In genomic region chr2:71494523-71495155, GRCh38 we compare ENCODE assay signal across 14 cellular contexts.
"Had no signal": no experiment of that assay in that cellular context is flagged by ENCODE, and none has a peak within 500 bp of the region (broad histone marks: within the 10 kb centered on the region; RNA-seq: fewer than 3 reads in every experiment).

No MANE protein-coding gene starts in this region.

- ATAC-seq: activated CD8-positive, alpha-beta T cell treated with anti-CD3 and anti-CD28 coated beads for 36 hours; lower lobe of right lung; stimulated activated naive CD8-positive, alpha-beta T cell treated with anti-CD3 and anti-CD28 coated beads, Interleukin-15, amount 100 ng/mL, for 72 hours had no signal

- H3K4me3 Mint-ChIP-seq: activated CD8-positive, alpha-beta T cell treated with anti-CD3 and anti-CD28 coated beads for 36 hours; natural killer cell treated with Interleukin-12 subunit alpha and Interleukin-12 subunit beta and Interleukin-15 and Interleukin-18, amount 100 ng/mL, for 72 hours; stimulated activated naive CD8-positive, alpha-beta T cell treated with anti-CD3 and anti-CD28 coated beads, Interleukin-15, amount 100 ng/mL, for 72 hours had no signal

- H3K9me3 Mint-ChIP-seq: activated CD8-positive, alpha-beta T cell treated with anti-CD3 and anti-CD28 coated beads for 36 hours; stimulated activated naive CD8-positive, alpha-beta T cell treated with anti-CD3 and anti-CD28 coated beads, Interleukin-15, amount 100 ng/mL, for 72 hours had no signal

- H3K27me3 Mint-ChIP-seq: activated CD8-positive, alpha-beta T cell treated with anti-CD3 and anti-CD28 coated beads for 36 hours; stimulated activated naive CD8-positive, alpha-beta T cell treated with anti-CD3 and anti-CD28 coated beads, Interleukin-15, amount 100 ng/mL, for 72 hours had no signal

- H3K9me3 ChIP-seq: lower lobe of right lung, thoracic aorta had no signal

- H3K36me3 ChIP-seq: lower lobe of right lung, thoracic aorta had no signal

- H3K4me3 ChIP-seq: lower lobe of right lung, thoracic aorta had no signal

- H3K36me3 Mint-ChIP-seq: natural killer cell treated with Interleukin-12 subunit alpha and Interleukin-12 subunit beta and Interleukin-15 and Interleukin-18, amount 100 ng/mL, for 72 hours had no signal

- H3K4me1 Mint-ChIP-seq: stimulated activated naive CD8-positive, alpha-beta T cell treated with anti-CD3 and anti-CD28 coated beads, Interleukin-15, amount 100 ng/mL, for 72 hours had no signal

- H3K27ac ChIP-seq: epithelial cell of prostate, lower lobe of right lung, thoracic aorta had no signal

- DNase-seq: activated CD8-positive, alpha-beta memory T cell treated with anti-CD3 and anti-CD28 coated beads, Interleukin-2, amount 50 U/mL, for 4 hours; activated CD8-positive, alpha-beta T cell treated with anti-CD3 and anti-CD28 coated beads for 36 hours; activated naive CD4-positive, alpha-beta T cell; central memory CD4-positive, alpha-beta T cell; cortex of kidney; effector CD8-positive, alpha-beta T cell; lower lobe of right lung; occipital lobe; stimulated activated CD4-positive, alpha-beta T cell treated with anti-CD3 and anti-CD28 coated beads, Interleukin-4, amount 100 ng/mL, for 4 hours; stimulated activated naive CD8-positive, alpha-beta T cell treated with anti-CD3 and anti-CD28 coated beads, Interleukin-15, amount 100 ng/mL, for 72 hours; T-helper 9 cell had no signal

- H3K27ac Mint-ChIP-seq: activated CD8-positive, alpha-beta T cell treated with anti-CD3 and anti-CD28 coated beads for 36 hours; natural killer cell treated with Interleukin-12 subunit alpha and Interleukin-12 subunit beta and Interleukin-15 and Interleukin-18, amount 100 ng/mL, for 72 hours had no signal
